8 cellular contexts compared by ENCODE assay signal in the genomic region with DNA sequence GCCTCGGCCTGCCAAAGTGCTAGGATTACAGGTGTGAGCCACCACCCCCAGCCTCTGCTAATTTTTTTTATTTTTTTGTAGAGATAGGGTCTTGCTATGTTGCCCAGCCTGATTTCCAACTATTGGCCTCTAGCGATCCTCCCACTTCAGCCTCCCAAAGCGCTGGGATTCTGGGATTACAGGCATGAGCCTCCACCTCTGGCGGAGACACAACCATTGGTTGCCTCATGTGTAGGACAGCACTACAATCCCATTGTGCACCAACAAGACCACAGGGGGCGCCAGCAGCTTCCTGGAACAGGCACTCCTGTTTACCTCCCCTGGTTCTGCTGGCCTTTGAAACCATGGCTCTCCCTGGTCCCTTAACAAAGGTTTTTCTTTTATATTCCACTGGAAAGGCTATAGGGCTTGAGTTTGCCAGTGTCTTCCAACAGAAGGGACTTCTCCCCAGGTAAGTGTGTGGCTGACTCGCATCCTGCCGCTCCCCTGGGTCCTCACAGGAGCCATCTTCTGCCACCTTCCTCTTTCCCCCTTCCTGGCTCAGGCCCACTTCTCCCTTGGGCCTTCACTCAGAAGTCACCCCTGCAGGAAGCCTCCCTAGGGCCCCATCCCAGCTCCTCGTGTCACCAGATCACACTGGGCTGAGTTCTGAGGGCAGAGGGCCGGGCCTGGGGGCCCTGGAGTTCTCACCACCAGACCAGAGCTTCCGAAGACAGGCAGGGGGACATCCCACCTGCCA. TPM values are rescaled to one million over a fixed set of nuclear protein-coding genes. Genes with fewer than 3 reads are reported as not detected.
DNase-seq lines count a peak whose midpoint lies in the region; ATAC-seq, FAIRE-seq and TF ChIP-seq lines count a peak whose summit lies in the region.

No MANE protein-coding gene starts in this region.

- H3K4me1 ChIP-seq in ES-I3 (ENCODE audit: insufficient read depth, low read length) (peaks cover 21% of the 10 kb centered on the region; the same call in 1 of the 2 replicates), K562 (replicated peaks in 1 of 2; ENCODE audit: control insufficient read depth in 2 of 2, insufficient read depth in 2 of 2, low read length in 2 of 2) (peaks cover 17 to 28% of the 10 kb centered on the region in 2 experiments), keratinocyte (ENCODE audit: control insufficient read depth, extremely low read depth, insufficient read depth, low read length) (peaks cover 24% of the 10 kb centered on the region)

- H3K4me3 Mint-ChIP-seq in stimulated activated memory B cell treated with anti-CD40 and anti-IgM and Interleukin-4, amounts not matched to agents 10 μg/mL and 1 μg/mL and 100 μg/mL, for 72 hours, result peak overlapping the region; percentile 65

- dilution Hi-C loops in keratinocyte (cut with MboI; ENCODE audit: extremely low pct_ligation_motif_present, low sequenced_read_pairs), result no loop called here

- H3K4me2 ChIP-seq in K562 (ENCODE audit: insufficient read depth, low read length), result peak overlapping the region; percentile 46
- no peak overlapping the region for H3K4me2 ChIP-seq in keratinocyte (ENCODE audit: control insufficient read depth, extremely low read depth, insufficient read depth, low read depth, low read length)

- H3K79me2 ChIP-seq in K562 (ENCODE audit: control insufficient read depth, insufficient read depth, low read length) (peaks cover 9% of the 10 kb centered on the region), keratinocyte (ENCODE audit: control insufficient read depth, insufficient read depth, low read length) (peaks cover 8% of the 10 kb centered on the region)

- no peak for TF ChIP-seq EP300 in Ishikawa (IDR thresholded peaks at IDR 0.05; ENCODE audit: borderline replicate concordance)
- TF ChIP-seq EP300 in K562 (IDR thresholded peaks at IDR 0.05; ENCODE audit: low read length), result no peak

- H3K27me3 ChIP-seq in K562 (ENCODE audit: control insufficient read depth in 2 of 2, insufficient read depth in 2 of 2, low read length in 2 of 2) (no peaks in the 10 kb centered on the region), keratinocyte (ENCODE audit: control insufficient read depth, extremely low read depth, insufficient read depth, low read length) (no peaks in the 10 kb centered on the region)

- no peak overlapping the region for H3K4me3 ChIP-seq in K562
- H3K4me3 ChIP-seq in keratinocyte (ENCODE audit: control insufficient read depth in 2 of 3, extremely low read depth in 1 of 3, insufficient read depth in 2 of 3, low read depth in 1 of 3, low read length in 3 of 3), result no peak overlapping the region

- POLR2A ChIA-PET in K562 (lab: Yijun Ruan, JAX), result interaction anchor here (0.5 to 1.9 kb wide), 8 partner anchors 9 to 401 kb away, joined by 3 to 7 read pairs (median 4); a partner anchor contains a TSS

- TF ChIP-seq POLR2A in K562 (conservative IDR thresholded peaks at IDR 0.05), result no peak

- H3K9me1 ChIP-seq in K562 (ENCODE audit: control insufficient read depth, insufficient read depth, low read length) (no peaks in the 10 kb centered on the region), keratinocyte (ENCODE audit: control insufficient read depth, extremely low read depth, insufficient read depth, low read length) (no peaks in the 10 kb centered on the region)

- ATAC-seq in K562 (peak; percentile 85), GM19397 (IDR thresholded peaks at IDR 0.05; ENCODE audit: unreplicated experiment) (no peak), GM21737 (IDR thresholded peaks at IDR 0.05; ENCODE audit: unreplicated experiment) (no peak)
- ATAC-seq in stimulated activated memory B cell treated with anti-CD40 and anti-IgM and Interleukin-4, amounts not matched to agents 10 μg/mL and 1 μg/mL and 100 μg/mL, for 72 hours, result peak; percentile 51

- no peaks in the 10 kb centered on the region for H3K27me3 Mint-ChIP-seq in stimulated activated memory B cell treated with anti-CD40 and anti-IgM and Interleukin-4, amounts not matched to agents 10 μg/mL and 1 μg/mL and 100 μg/mL, for 72 hours

- H3K9me3 Mint-ChIP-seq in stimulated activated memory B cell treated with anti-CD40 and anti-IgM and Interleukin-4, amounts not matched to agents 10 μg/mL and 1 μg/mL and 100 μg/mL, for 72 hours, result no peaks in the 10 kb centered on the region

- peaks cover 43% of the 10 kb centered on the region for H3K4me1 Mint-ChIP-seq in stimulated activated memory B cell treated with anti-CD40 and anti-IgM and Interleukin-4, amounts not matched to agents 10 μg/mL and 1 μg/mL and 100 μg/mL, for 72 hours

- H3K9ac ChIP-seq in ES-I3 (ENCODE audit: low read depth, low read length) (peak overlapping the region; percentile 38; the same call in 1 of the 2 replicates), K562 (ENCODE audit: insufficient read depth in 1 of 2, low read depth in 2 of 2, low read length in 2 of 2) (peak overlapping the region; percentile 66 to 84; a peak in 3 of 4 replicates), keratinocyte (ENCODE audit: control insufficient read depth, extremely low read depth, insufficient read depth, low read length) (peak overlapping the region; percentile 22)

- H4K20me1 ChIP-seq in K562 (replicated peaks; ENCODE audit: control insufficient read depth, insufficient read depth, low read length) (no peaks in the 10 kb centered on the region), keratinocyte (ENCODE audit: control insufficient read depth, extremely low read depth, insufficient read depth, low read length) (no peaks in the 10 kb centered on the region)

- peak; percentile 96 for FAIRE-seq in K562 (lab: Jason Lieb, UNC)
- no peak for FAIRE-seq in keratinocyte (lab: Jason Lieb, UNC)

- TF ChIP-seq CTCF in K562 (IDR thresholded peaks at IDR 0.05 in 2 of 3, conservative IDR thresholded peaks at IDR 0.05 in 1 of 3; ENCODE audit: insufficient read depth in 2 of 3, low read depth in 1 of 3, low read length in 3 of 3) (peak; percentile 76 to 84 (median 84)), keratinocyte (optimal IDR thresholded peaks at IDR 0.05 in 1 of 3, IDR thresholded peaks at IDR 0.05 in 1 of 3, conservative IDR thresholded peaks at IDR 0.05 in 1 of 3; ENCODE audit: extremely low read depth in 1 of 3, insufficient read depth in 2 of 3, low read length in 3 of 3) (peak; percentile 60 to 80 (median 65))

- peaks cover 16% of the 10 kb centered on the region for H3K36me3 Mint-ChIP-seq in stimulated activated memory B cell treated with anti-CD40 and anti-IgM and Interleukin-4, amounts not matched to agents 10 μg/mL and 1 μg/mL and 100 μg/mL, for 72 hours

- DNase-seq in SIG-M5 (lab: John Stamatoyannopoulos, UW) (peak; percentile 47), K562 (ENCODE audit: extremely low read depth in 1 of 4, low spot score in 3 of 4) (peak; percentile 75 to 89 (median 78)), keratinocyte (ENCODE audit: low read depth, low spot score) (no peak)

- WGBS in K562 (ENCODE audit: insufficient coverage, low coverage, missing lambda C conversion rate), result 53% methylated on average over 9 of the region's 10 CpGs

- H2AFZ ChIP-seq in K562 (ENCODE audit: low read depth, low read length), result peak overlapping the region; percentile 85
- no peak overlapping the region for H2AFZ ChIP-seq in keratinocyte (ENCODE audit: control insufficient read depth, low read length)

- CTCF ChIA-PET in K562 (lab: Yijun Ruan, JAX; ENCODE audit: low intra/inter-chr PET ratio), result no interaction called here

- H3K36me3 ChIP-seq in ES-I3 (ENCODE audit: insufficient read depth, low read length) (no peaks in the 10 kb centered on the region), K562 (ENCODE audit: control insufficient read depth, insufficient read depth, low read length) (peaks cover 52% of the 10 kb centered on the region), keratinocyte (ENCODE audit: control insufficient read depth in 2 of 2, extremely low read depth in 1 of 2, insufficient read depth in 2 of 2, low read length in 2 of 2) (peaks cover 7 to 10% of the 10 kb centered on the region in 2 experiments)

- TF ChIP-seq RAD21 in Ishikawa (IDR thresholded peaks at IDR 0.05; ENCODE audit: low read depth) (peak; percentile 50; the same call in 1 of the 2 replicates), K562 (CRISPR knock-in tag; conservative IDR thresholded peaks at IDR 0.05 in 1 of 2, IDR thresholded peaks at IDR 0.05 in 1 of 2) (peak; percentile 36 to 63)

- intact Hi-C loops in K562 (cut with micrococcal nuclease), result loop anchor here (1.0 to 2.0 kb wide), 2 partner anchors 26 to 48 kb away; no protein-coding TSS in a partner anchor

- H3K27ac Mint-ChIP-seq in stimulated activated memory B cell treated with anti-CD40 and anti-IgM and Interleukin-4, amounts not matched to agents 10 μg/mL and 1 μg/mL and 100 μg/mL, for 72 hours, result peak overlapping the region; percentile 83

- H3K27ac ChIP-seq in K562 (ENCODE audit: extremely low read depth, low read depth, low read length) (peak overlapping the region; percentile 91), keratinocyte (ENCODE audit: control insufficient read depth, insufficient read depth, low read length) (peak overlapping the region; percentile 38)

- BruUV-seq in K562 (replicated peaks; lab: Mats Ljungman, UMichigan), result no TSS peak

- H3K9me3 ChIP-seq in ES-I3 (ENCODE audit: control insufficient read depth, insufficient read depth, low read length), result no peaks in the 10 kb centered on the region
- no peaks in the 10 kb centered on the region; the same call in 1 of the 2 replicates for H3K9me3 ChIP-seq in K562 (replicated peaks; ENCODE audit: control insufficient read depth, insufficient read depth, low read depth, low read length)
- no peaks in the 10 kb centered on the region for H3K9me3 ChIP-seq in keratinocyte (ENCODE audit: control insufficient read depth, low read depth, low read length)

- in situ Hi-C loops in K562 (cut with MboI), result no loop called here

RNA-seq across cellular contexts. Expression of a gene that starts 39.2 kb away (rescaled TPM):
- total RNA-seq in K562 (2011; cell fraction: chromatin; rRNA removed; ENCODE audit: low replicate concordance), result not detected in 2 replicates
- not detected in 2 replicates for total RNA-seq in K562 (2011; cell fraction: nucleolus; rRNA removed)
- total RNA-seq in K562 (2011; cell fraction: nucleoplasm; rRNA removed), result not detected in 2 replicates
- total RNA-seq in K562 (2014; rRNA removed) (not detected in 2 replicates), K562 (2014; rRNA removed; fragmentation: Illumina TruSeq; extraction: Trizol) (not detected in 2 replicates), K562 (2015; rRNA removed; fragmentation: Illumina TruSeq; extraction: Trizol) (not detected in 2 replicates), K562 (2021) (not detected in 2 replicates)
- polyA plus RNA-seq in K562 (2011; rRNA removed) (not detected in 2 replicates), K562 (2014; fragmentation: Illumina TruSeq; extraction: Trizol) (not detected in 2 replicates), K562 (2014; fragmentation: Nextera tagmentation; extraction: Ambion mirVana) (not detected), K562 (2014; rRNA removed) (not detected in 2 replicates), keratinocyte (0.22 to 0.34 TPM (median 0.26 TPM) in 3 replicates)
- 0.04 TPM in 1 of 2 replicates, not detected in the other for polyA plus RNA-seq in K562 (2011; cell fraction: cytosol; rRNA removed)
- not detected in 2 replicates for polyA plus RNA-seq in K562 (2011; cell fraction: nucleus; rRNA removed)
- polyA plus RNA-seq in K562 (2012), result 0.15 and 0.17 TPM in 2 replicates
- not detected in 2 replicates for polyA minus RNA-seq in K562 (2011; rRNA and poly(A)+ RNA removed)
- not detected in 2 replicates for polyA minus RNA-seq in K562 (2011; cell fraction: cytosol; rRNA and poly(A)+ RNA removed)
- not detected in 2 replicates for polyA minus RNA-seq in K562 (2011; cell fraction: nucleus; rRNA and poly(A)+ RNA removed)
- 0.29 TPM for polyA plus RNA-seq in keratinocyte (2011; ENCODE audit: low read depth)
- 0.25 and 0.40 TPM in 2 replicates for polyA plus RNA-seq in keratinocyte (2011; cell fraction: cytosol; rRNA removed)
- polyA plus RNA-seq in keratinocyte (2011; cell fraction: nucleus; rRNA removed), result 0.60 and 0.61 TPM in 2 replicates
- polyA plus RNA-seq in keratinocyte (2012; ENCODE audit: low replicate concordance), result 0.21 and 0.31 TPM in 2 replicates
- 0.89 TPM in 1 of 3 replicates, not detected in the others for polyA minus RNA-seq in keratinocyte
- not detected for polyA minus RNA-seq in keratinocyte (2011; cell fraction: cytosol; rRNA and poly(A)+ RNA removed)
- polyA minus RNA-seq in keratinocyte (2011; cell fraction: nucleus; rRNA and poly(A)+ RNA removed), result not detected in 2 replicates

Comparison
In these comparisons a context has a peak if more than half of its experiments do, and no peak if none do; other contexts are left out.
1. H3K9ac ChIP-seq: peak in every context shown above with its lines; median percentile 75 in K562; 38 in ES-I3; 22 in keratinocyte.
2. ATAC-seq: peak in K562 (single experiment) and stimulated activated memory B cell treated with anti-CD40 and anti-IgM and Interleukin-4, amounts not matched to agents 10 μg/mL and 1 μg/mL and 100 μg/mL, for 72 hours (single experiment); none in GM19397 (single experiment) and GM21737 (single experiment).